12 cellular contexts compared by ENCODE assay signal in the genomic region with DNA sequence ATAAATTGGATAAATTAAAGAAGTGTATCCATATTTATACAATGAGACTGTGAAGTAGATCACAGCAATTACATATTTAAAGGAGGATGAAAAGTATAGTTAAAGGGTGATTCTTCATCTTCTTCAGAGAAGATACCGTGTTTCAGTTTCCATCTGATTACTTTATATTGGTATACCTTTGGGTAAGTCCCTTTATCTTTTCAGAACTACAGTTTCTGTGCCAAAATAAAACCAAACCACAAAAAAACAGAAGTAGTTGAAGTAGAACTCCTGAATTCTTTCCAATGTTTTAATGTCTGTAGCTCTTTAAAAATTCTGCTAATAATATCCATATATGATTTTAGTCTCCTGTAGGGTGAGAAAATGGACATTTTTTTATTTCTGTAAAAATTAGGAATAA.
A peak's percentile ranks its signal among the peaks of the same experiment; 100 is the strongest.
DNase-seq lines count a peak whose midpoint lies in the region; ATAC-seq and TF ChIP-seq lines count a peak whose summit lies in the region.
"Had no signal": no experiment of that assay in that cellular context is flagged by ENCODE, and none has a peak within 500 bp of the region (broad histone marks: within the 10 kb centered on the region; RNA-seq: fewer than 3 reads in every experiment).

No MANE protein-coding gene starts in this region.

- ATAC-seq in GM19328 (IDR thresholded peaks at IDR 0.05; ENCODE audit: unreplicated experiment), result peak; percentile 95
- ATAC-seq in HG02642 (IDR thresholded peaks at IDR 0.05; ENCODE audit: poor library complexity, unreplicated experiment), result peak; percentile 92
- ATAC-seq in HG03378 (IDR thresholded peaks at IDR 0.05; ENCODE audit: unreplicated experiment), result peak; percentile 100
- ATAC-seq: activated T-cell treated with anti-CD3 and anti-CD28 coated beads, Interleukin-2, amount 50 U/mL, for 72 hours; body of pancreas; Panc1 had no signal

- POLR2A ChIA-PET in HEK293T (lab: Yijun Ruan, JAX), result no interaction called here

- CTCF ChIA-PET in HEK293T (lab: Yijun Ruan, JAX), result no interaction called here

- DNase-seq in GDM1 (lab: John Stamatoyannopoulos, UW) (peak; percentile 5), NCI-H1417 treated with DMSO at 0.1 percent for 48 hours (lab: John Stamatoyannopoulos, UW) (no peak), HEK293T (ENCODE audit: extremely low spot score) (no peak), cardiac septum (ENCODE audit: low spot score) (no peak)
- no peak for DNase-seq in activated CD8-positive, alpha-beta memory T cell treated with anti-CD3 and anti-CD28 coated beads, Interleukin-2, amount 50 U/mL, for 4 hours
- DNase-seq: activated T-cell treated with anti-CD3 and anti-CD28 coated beads, Interleukin-2, amount 50 U/mL, for 72 hours; body of pancreas; IMR-90 had no signal

- intact Hi-C loops in cardiac septum (cut with DNase I), result no loop called here

TF ChIP-seq in HEK293T, 16 proteins besides CTCF, POLR2A, EP300 and RAD21:
- no peak for TF ChIP-seq LEF1 (IDR thresholded peaks at IDR 0.05; ENCODE audit: borderline replicate concordance)
- TF ChIP-seq FOXM1 (IDR thresholded peaks at IDR 0.05; ENCODE audit: borderline replicate concordance), result no peak
- no peak for TF ChIP-seq ARNT (IDR thresholded peaks at IDR 0.05)
- no peak for TF ChIP-seq BHLHE40 (IDR thresholded peaks at IDR 0.05; ENCODE audit: borderline replicate concordance)
- TF ChIP-seq SUZ12 (IDR thresholded peaks at IDR 0.05), result no peak
- TF ChIP-seq ELF4 (IDR thresholded peaks at IDR 0.05), result no peak
- no peak for TF ChIP-seq FOXK2 (IDR thresholded peaks at IDR 0.05)
